ENCODE assay signal across 29 cellular contexts in genomic region chr7:93026425-93026824, GRCh38.
"Had no signal": no experiment of that assay in that cellular context is flagged by ENCODE, and none has a peak within 500 bp of the region (broad histone marks: within the 10 kb centered on the region; RNA-seq: fewer than 3 reads in every experiment).

No MANE protein-coding gene starts in this region.

- DNase-seq: stimulated activated CD4-positive, alpha-beta T cell treated with anti-CD3 and anti-CD28 coated beads, Interleukin-2, amount 100 ng/mL, for 48 hours; stimulated activated CD4-positive, alpha-beta T cell treated with anti-CD3 and anti-CD28 coated beads, Interleukin-4, amount 100 ng/mL, for 1 hour; stimulated activated CD4-positive, alpha-beta T cell treated with anti-CD3 and anti-CD28 coated beads, Interleukin-4, amount 100 ng/mL, for 24 hours; stimulated activated CD4-positive, alpha-beta T cell treated with anti-CD3 and anti-CD28 coated beads, Interleukin-4, amount 100 ng/mL, for 4 hours; stimulated activated CD8-positive, alpha-beta memory T cell treated with anti-CD3 and anti-CD28 coated beads, Interleukin-4, amount 100 ng/mL, for 48 hours; stimulated activated naive B cell treated with anti-CD40 and anti-IgM and Interleukin-4, amounts not matched to agents 10 μg/mL and 1 μg/mL and 100 μg/mL, for 72 hours; stimulated activated naive CD4-positive, alpha-beta T cell; stimulated activated naive CD4-positive, alpha-beta T cell treated with Interleukin-2 at 50 U/mL for 16 hours; stimulated activated naive CD8-positive, alpha-beta T cell treated with anti-CD3 and anti-CD28 coated beads, Interleukin-15, amount 100 ng/mL, for 72 hours; stimulated activated naive CD8-positive, alpha-beta T cell treated with anti-CD3 and anti-CD28 coated beads, Interleukin-15, Interleukin-2, amounts not matched to agents 100 U/mL and 50 U/mL, for 24 hours; stomach; substantia nigra; testis; thyroid gland; tibial artery; transverse colon; trophoblast cell; upper lobe of left lung; upper lobe of right lung; uterus had no signal

- H3K4me1 ChIP-seq: stomach, testis, thyroid gland, tibial artery, tibial nerve, transverse colon, upper lobe of left lung, upper lobe of right lung, uterus, vagina had no signal

- FAIRE-seq: urothelium cell line had no signal

- H3K27ac Mint-ChIP-seq: stimulated activated effector memory CD8-positive, alpha-beta T cell treated with anti-CD3 and anti-CD28 coated beads, Interleukin-12 subunit alpha, Interleukin-12 subunit beta, amount 100 ng/mL, for 72 hours; stimulated activated memory B cell treated with anti-CD40 and anti-IgM and Interleukin-4, amounts not matched to agents 10 μg/mL and 1 μg/mL and 100 μg/mL, for 72 hours; stimulated activated naive B cell treated with anti-CD40 and anti-IgM and Interleukin-4, amounts not matched to agents 10 μg/mL and 1 μg/mL and 100 μg/mL, for 72 hours; stimulated activated naive CD8-positive, alpha-beta T cell treated with anti-CD3 and anti-CD28 coated beads, Interleukin-15, amount 100 ng/mL, for 72 hours; stimulated activated naive CD8-positive, alpha-beta T cell treated with anti-CD3 and anti-CD28 coated beads, Interleukin-15, Interleukin-2, amounts not matched to agents 100 ng/mL and 50 ng/mL, for 24 hours; type B pancreatic cell had no signal

- H3K4me3 ChIP-seq: stomach, suprapubic skin, testis, thoracic aorta, thyroid gland, tibial artery, tibial nerve, transverse colon, upper lobe of left lung, upper lobe of right lung, uterus, vagina had no signal

- H3K36me3 Mint-ChIP-seq: stimulated activated effector memory CD8-positive, alpha-beta T cell treated with anti-CD3 and anti-CD28 coated beads, Interleukin-12 subunit alpha, Interleukin-12 subunit beta, amount 100 ng/mL, for 72 hours; stimulated activated memory B cell treated with anti-CD40 and anti-IgM and Interleukin-4, amounts not matched to agents 10 μg/mL and 1 μg/mL and 100 μg/mL, for 72 hours; type B pancreatic cell had no signal

- ATAC-seq: stimulated activated effector memory CD8-positive, alpha-beta T cell treated with anti-CD3 and anti-CD28 coated beads, Interleukin-12 subunit alpha, Interleukin-12 subunit beta, amount 100 ng/mL, for 72 hours; stimulated activated memory B cell treated with anti-CD40 and anti-IgM and Interleukin-4, amounts not matched to agents 10 μg/mL and 1 μg/mL and 100 μg/mL, for 72 hours; stimulated activated naive B cell treated with anti-CD40 and anti-IgM and Interleukin-4, amounts not matched to agents 10 μg/mL and 1 μg/mL and 100 μg/mL, for 72 hours; stimulated activated naive CD8-positive, alpha-beta T cell treated with anti-CD3 and anti-CD28 coated beads, Interleukin-15, amount 100 ng/mL, for 72 hours; stimulated activated naive CD8-positive, alpha-beta T cell treated with anti-CD3 and anti-CD28 coated beads, Interleukin-15, Interleukin-2, amounts not matched to agents 100 U/mL and 50 U/mL, for 24 hours; upper lobe of right lung had no signal

- H3K36me3 ChIP-seq: stomach, suprapubic skin, thoracic aorta, thyroid gland, tibial artery, tibial nerve, transverse colon, upper lobe of left lung, upper lobe of right lung, uterus, vagina had no signal

- H3K27ac ChIP-seq: stomach, suprapubic skin, testis, thoracic aorta, thyroid gland, tibial artery, tibial nerve, transverse colon, upper lobe of left lung, upper lobe of right lung, uterus, vagina had no signal

- H3K4me1 Mint-ChIP-seq: stimulated activated effector memory CD8-positive, alpha-beta T cell treated with anti-CD3 and anti-CD28 coated beads, Interleukin-12 subunit alpha, Interleukin-12 subunit beta, amount 100 ng/mL, for 72 hours; stimulated activated memory B cell treated with anti-CD40 and anti-IgM and Interleukin-4, amounts not matched to agents 10 μg/mL and 1 μg/mL and 100 μg/mL, for 72 hours; stimulated activated naive B cell treated with anti-CD40 and anti-IgM and Interleukin-4, amounts not matched to agents 10 μg/mL and 1 μg/mL and 100 μg/mL, for 72 hours had no signal

- H3K27me3 Mint-ChIP-seq: type B pancreatic cell had no signal

- H3K27me3 ChIP-seq: stomach, suprapubic skin, testis, thyroid gland, tibial artery, tibial nerve, transverse colon, upper lobe of left lung, upper lobe of right lung, uterus, vagina had no signal

- H3K9me3 ChIP-seq: suprapubic skin, testis, thoracic aorta, thyroid gland, tibial artery, upper lobe of left lung, upper lobe of right lung, uterus, vagina had no signal

- H3K4me3 Mint-ChIP-seq: stimulated activated effector memory CD8-positive, alpha-beta T cell treated with anti-CD3 and anti-CD28 coated beads, Interleukin-12 subunit alpha, Interleukin-12 subunit beta, amount 100 ng/mL, for 72 hours; stimulated activated memory B cell treated with anti-CD40 and anti-IgM and Interleukin-4, amounts not matched to agents 10 μg/mL and 1 μg/mL and 100 μg/mL, for 72 hours; stimulated activated naive B cell treated with anti-CD40 and anti-IgM and Interleukin-4, amounts not matched to agents 10 μg/mL and 1 μg/mL and 100 μg/mL, for 72 hours; stimulated activated naive CD8-positive, alpha-beta T cell treated with anti-CD3 and anti-CD28 coated beads, Interleukin-15, amount 100 ng/mL, for 72 hours; stimulated activated naive CD8-positive, alpha-beta T cell treated with anti-CD3 and anti-CD28 coated beads, Interleukin-15, Interleukin-2, amounts not matched to agents 100 ng/mL and 50 ng/mL, for 24 hours; type B pancreatic cell had no signal
